25 cellular contexts compared by ENCODE assay signal in the genomic region with DNA sequence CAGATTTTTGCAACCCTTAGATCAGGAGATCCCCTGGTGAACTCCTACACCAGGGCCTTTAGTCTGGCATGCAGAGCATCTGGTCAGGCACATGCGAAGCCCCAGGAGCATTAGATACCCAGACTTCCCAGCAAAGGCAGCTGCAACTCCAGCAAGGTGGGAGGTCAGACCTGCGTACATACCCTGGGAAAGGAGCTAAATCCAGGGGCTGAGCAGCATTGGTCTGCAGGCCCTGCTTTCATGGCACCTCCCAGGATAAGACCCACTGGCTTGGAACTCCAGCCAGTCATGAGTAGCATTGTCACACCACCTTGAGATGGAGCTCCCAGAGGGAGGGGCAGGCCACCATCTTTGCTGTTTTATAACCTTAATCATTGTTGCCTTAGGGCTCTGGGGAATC.
"Had no signal": no experiment of that assay in that cellular context is flagged by ENCODE, and none has a peak within 500 bp of the region (broad histone marks: within the 10 kb centered on the region; RNA-seq: fewer than 3 reads in every experiment).

No MANE protein-coding gene starts in this region.

- H3K9me3 Mint-ChIP-seq: activated T-helper 1 cell treated with anti-CD3 and anti-CD28 coated beads, Interleukin-12 subunit alpha, Interleukin-12 subunit beta, Interleukin-2, Interleukin-4 antibody, amounts not matched to agents 30 ng/mL and 10 ng/mL and 1 ng/mL, durations not matched to agents 14 hours and 24 hours and 36 hours had no signal

- H3K27ac Mint-ChIP-seq: activated CD4-positive, alpha-beta T cell treated with anti-CD3 and anti-CD28 coated beads, Interleukin-2, amount 10 ng/mL, durations not matched to agents 7 days and 5 days; activated CD8-positive, alpha-beta memory T cell treated with anti-CD3 and anti-CD28 coated beads, Interleukin-2, amount 10 ng/mL, durations not matched to agents 7 days and 5 days; activated CD8-positive, alpha-beta T cell treated with anti-CD3 and anti-CD28 coated beads for 36 hours; activated naive CD8-positive, alpha-beta T cell treated with anti-CD3 and anti-CD28 coated beads, Interleukin-2, amount 50 U/mL, for 24 hours; activated T-helper 1 cell treated with anti-CD3 and anti-CD28 coated beads, Interleukin-12 subunit alpha, Interleukin-12 subunit beta, Interleukin-2, Interleukin-4 antibody, amounts not matched to agents 30 ng/mL and 10 ng/mL and 1 ng/mL, durations not matched to agents 14 hours and 24 hours and 36 hours; brain; natural killer cell treated with Interleukin-12 subunit alpha and Interleukin-12 subunit beta and Interleukin-15 and Interleukin-18, amount 100 ng/mL, for 72 hours; stimulated activated memory B cell treated with anti-CD40 and anti-IgM and Interleukin-4, amounts not matched to agents 10 μg/mL and 1 μg/mL and 100 μg/mL, for 72 hours; T-helper 17 cell had no signal

- H3K9me3 ChIP-seq: right lobe of liver, uterus had no signal

- H2AFZ ChIP-seq: hepatocyte had no signal

- H3K27ac ChIP-seq: foreskin keratinocyte, hepatocyte, left ventricle myocardium inferior, right lobe of liver, stomach, transverse colon, uterus had no signal

- FAIRE-seq: small intestine had no signal

- H3K36me3 Mint-ChIP-seq: activated CD8-positive, alpha-beta memory T cell treated with anti-CD3 and anti-CD28 coated beads, Interleukin-2, amount 10 ng/mL, durations not matched to agents 7 days and 5 days; stimulated activated memory B cell treated with anti-CD40 and anti-IgM and Interleukin-4, amounts not matched to agents 10 μg/mL and 1 μg/mL and 100 μg/mL, for 72 hours had no signal

- H3K4me2 ChIP-seq: hepatocyte had no signal

- H3K27me3 Mint-ChIP-seq: activated CD4-positive, alpha-beta T cell treated with anti-CD3 and anti-CD28 coated beads, Interleukin-2, amount 10 ng/mL, durations not matched to agents 7 days and 5 days; activated CD8-positive, alpha-beta memory T cell treated with anti-CD3 and anti-CD28 coated beads, Interleukin-2, amount 10 ng/mL, durations not matched to agents 7 days and 5 days; activated CD8-positive, alpha-beta T cell treated with anti-CD3 and anti-CD28 coated beads for 36 hours; activated naive CD8-positive, alpha-beta T cell treated with anti-CD3 and anti-CD28 coated beads, Interleukin-2, amount 50 U/mL, for 24 hours; brain; natural killer cell treated with Interleukin-12 subunit alpha and Interleukin-12 subunit beta and Interleukin-15 and Interleukin-18, amount 100 ng/mL, for 72 hours; stimulated activated memory B cell treated with anti-CD40 and anti-IgM and Interleukin-4, amounts not matched to agents 10 μg/mL and 1 μg/mL and 100 μg/mL, for 72 hours; T-helper 17 cell had no signal

- H3K4me3 ChIP-seq: hepatocyte, left ventricle myocardium inferior, right lobe of liver, stomach, transverse colon, uterus had no signal

- DNase-seq: activated CD4-positive, alpha-beta T cell treated with anti-CD3 and anti-CD28 coated beads, Interleukin-2, amount 10 ng/mL, durations not matched to agents 7 days and 5 days; activated CD8-positive, alpha-beta memory T cell treated with anti-CD3 and anti-CD28 coated beads, Interleukin-2, amount 10 ng/mL, durations not matched to agents 7 days and 5 days; activated CD8-positive, alpha-beta T cell treated with anti-CD3 and anti-CD28 coated beads for 36 hours; activated gamma-delta T cell; activated naive CD4-positive, alpha-beta T cell treated with anti-CD3 and anti-CD28 coated beads, Interleukin-2, amount 50 U/mL, for 16 hours; activated naive CD8-positive, alpha-beta T cell treated with anti-CD3 and anti-CD28 coated beads, Interleukin-2, amount 50 U/mL, for 24 hours; activated T-cell treated with anti-CD3 and anti-CD28 coated beads for 4 hours; dermis blood vessel endothelial cell; effector CD8-positive, alpha-beta T cell; foreskin keratinocyte; left ventricle myocardium inferior; nucleus accumbens; right lobe of liver; small intestine; stimulated activated CD4-positive, alpha-beta T cell treated with anti-CD3 and anti-CD28 coated beads, Interleukin-15, amount 100 ng/mL, for 24 hours; stomach; T-helper 17 cell; transverse colon; uterus had no signal

- H3K4me3 Mint-ChIP-seq: activated CD4-positive, alpha-beta T cell treated with anti-CD3 and anti-CD28 coated beads, Interleukin-2, amount 10 ng/mL, durations not matched to agents 7 days and 5 days; activated CD8-positive, alpha-beta memory T cell treated with anti-CD3 and anti-CD28 coated beads, Interleukin-2, amount 10 ng/mL, durations not matched to agents 7 days and 5 days; activated CD8-positive, alpha-beta T cell treated with anti-CD3 and anti-CD28 coated beads for 36 hours; activated naive CD8-positive, alpha-beta T cell treated with anti-CD3 and anti-CD28 coated beads, Interleukin-2, amount 50 U/mL, for 24 hours; activated T-helper 1 cell treated with anti-CD3 and anti-CD28 coated beads, Interleukin-12 subunit alpha, Interleukin-12 subunit beta, Interleukin-2, Interleukin-4 antibody, amounts not matched to agents 30 ng/mL and 10 ng/mL and 1 ng/mL, durations not matched to agents 14 hours and 24 hours and 36 hours; brain; natural killer cell treated with Interleukin-12 subunit alpha and Interleukin-12 subunit beta and Interleukin-15 and Interleukin-18, amount 100 ng/mL, for 72 hours; stimulated activated memory B cell treated with anti-CD40 and anti-IgM and Interleukin-4, amounts not matched to agents 10 μg/mL and 1 μg/mL and 100 μg/mL, for 72 hours; T-helper 17 cell had no signal

- H3K4me1 ChIP-seq: foreskin keratinocyte, left ventricle myocardium inferior, right lobe of liver, stomach, transverse colon, uterus had no signal

- H3K36me3 ChIP-seq: left ventricle myocardium inferior, right lobe of liver, stomach, transverse colon, uterus had no signal

- ATAC-seq: activated CD4-positive, CD25-positive, alpha-beta regulatory T cell treated with anti-CD3 and anti-CD28 coated beads, Interleukin-2, amount 50 U/mL, for 24 hours; activated CD8-positive, alpha-beta memory T cell treated with anti-CD3 and anti-CD28 coated beads, Interleukin-2, amount 10 ng/mL, durations not matched to agents 7 days and 5 days; activated CD8-positive, alpha-beta T cell treated with anti-CD3 and anti-CD28 coated beads for 36 hours; activated naive CD8-positive, alpha-beta T cell treated with anti-CD3 and anti-CD28 coated beads, Interleukin-2, amount 50 U/mL, for 24 hours; foreskin keratinocyte; natural killer cell treated with Interleukin-12 subunit alpha and Interleukin-12 subunit beta and Interleukin-15 and Interleukin-18, amount 100 ng/mL, for 72 hours; stimulated activated memory B cell treated with anti-CD40 and anti-IgM and Interleukin-4, amounts not matched to agents 10 μg/mL and 1 μg/mL and 100 μg/mL, for 72 hours; T-helper 17 cell had no signal

- H3K79me2 ChIP-seq: hepatocyte had no signal

- H3K4me1 Mint-ChIP-seq: activated CD4-positive, alpha-beta T cell treated with anti-CD3 and anti-CD28 coated beads, Interleukin-2, amount 10 ng/mL, durations not matched to agents 7 days and 5 days; activated CD8-positive, alpha-beta memory T cell treated with anti-CD3 and anti-CD28 coated beads, Interleukin-2, amount 10 ng/mL, durations not matched to agents 7 days and 5 days; activated naive CD8-positive, alpha-beta T cell treated with anti-CD3 and anti-CD28 coated beads, Interleukin-2, amount 50 U/mL, for 24 hours; brain; stimulated activated memory B cell treated with anti-CD40 and anti-IgM and Interleukin-4, amounts not matched to agents 10 μg/mL and 1 μg/mL and 100 μg/mL, for 72 hours had no signal

- H3K27me3 ChIP-seq: foreskin keratinocyte, hepatocyte, right lobe of liver, stomach, transverse colon, uterus had no signal
